Comparison of ENCODE assay signal across 8 cellular contexts in the genomic region with DNA sequence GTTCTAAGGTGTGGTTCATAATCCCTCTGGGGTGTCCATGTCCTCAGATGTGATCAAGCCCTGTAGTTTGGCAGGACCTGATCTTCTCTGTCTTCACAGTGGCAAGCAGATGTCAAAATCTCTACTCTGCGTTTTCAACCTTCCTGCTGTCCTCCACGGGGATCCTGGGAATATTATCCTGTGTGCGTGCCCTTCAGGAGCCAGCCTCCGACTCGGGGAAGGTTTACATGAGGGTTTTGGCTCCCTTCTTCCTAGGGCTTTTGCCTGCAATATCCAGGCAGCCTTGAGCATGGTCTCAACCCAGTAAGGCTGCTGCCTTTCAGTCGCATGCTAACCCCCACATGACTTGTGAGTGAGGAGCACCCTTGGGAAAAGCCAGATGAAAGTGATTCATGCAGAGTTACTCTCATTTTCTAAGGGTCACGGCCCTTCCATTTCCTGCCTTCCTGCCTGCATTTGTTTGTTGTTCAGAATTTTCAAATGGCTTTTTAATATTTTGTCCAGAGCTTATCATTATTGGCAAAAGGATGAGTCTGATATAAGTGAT.
DNase-seq lines count a peak whose midpoint lies in the region; ATAC-seq and TF ChIP-seq lines count a peak whose summit lies in the region.

No MANE protein-coding gene starts in this region.

- peak overlapping the region; percentile 30 for H3K4me3 Mint-ChIP-seq in memory B cell

- peak overlapping the region; percentile 82 for H3K27ac Mint-ChIP-seq in memory B cell

- no peaks in the 10 kb centered on the region for H3K27me3 Mint-ChIP-seq in memory B cell

- WGBS in body of pancreas, 2 donors = 73 to 90% methylated on average over 7 of the region's 7 CpGs

- H3K9me3 ChIP-seq in Karpas-422 (ENCODE audit: low read length) = no peaks in the 10 kb centered on the region
- H3K9me3 ChIP-seq in body of pancreas = no peaks in the 10 kb centered on the region

- H4K20me1 ChIP-seq in Karpas-422 (ENCODE audit: insufficient read depth, low read depth, low read length) = no peaks in the 10 kb centered on the region

- H3K9me3 Mint-ChIP-seq in memory B cell = no peaks in the 10 kb centered on the region

- intact Hi-C loops in body of pancreas (cut with DNase I) = no loop called here

- no peak for TF ChIP-seq CTCF in body of pancreas (IDR thresholded peaks at IDR 0.05)

- H3K9ac ChIP-seq in Karpas-422 (ENCODE audit: low read length) = peak overlapping the region; percentile 66

- H3K9me2 ChIP-seq in Karpas-422 (replicated peaks; ENCODE audit: insufficient read depth, low read length) = no peaks in the 10 kb centered on the region

- H3K27me3 ChIP-seq in Karpas-422 (ENCODE audit: low read length) (no peaks in the 10 kb centered on the region), body of pancreas (no peaks in the 10 kb centered on the region)

- H3K4me1 ChIP-seq in Karpas-422 (ENCODE audit: low read length) (peaks cover 39% of the 10 kb centered on the region), body of pancreas (no peaks in the 10 kb centered on the region)

- no peak for TF ChIP-seq POLR2A in body of pancreas (IDR thresholded peaks at IDR 0.05)

- H3K4me3 ChIP-seq in Karpas-422 (ENCODE audit: low read length) (peak overlapping the region; percentile 44), body of pancreas (no peak overlapping the region)

- no peak overlapping the region for H2AFZ ChIP-seq in Karpas-422 (ENCODE audit: low read length)

- DNase-seq in EL (peak; percentile 93), Karpas-422 (peak; percentile 91), body of pancreas (peak in 1 of 4 donors; percentile 39), memory B cell (ENCODE audit: low spot score in 2 of 2) (no peak), UCSD-AML1 (lab: John Stamatoyannopoulos, UW; ENCODE audit: unreplicated experiment) (no peak), Ammon's horn (ENCODE audit: low spot score) (no peak), germinal center (ENCODE audit: low spot score) (no peak)

- H3K27ac ChIP-seq in Karpas-422 (ENCODE audit: low read length) (peak overlapping the region; percentile 94), body of pancreas (no peak overlapping the region)

- peaks cover 45% of the 10 kb centered on the region for H3K79me2 ChIP-seq in Karpas-422 (ENCODE audit: low read length)

- H3K4me2 ChIP-seq in Karpas-422 (ENCODE audit: low read depth, low read length, poor library complexity, severe bottlenecking) = peak overlapping the region; percentile 68

- ATAC-seq in body of pancreas = peak; percentile 50
- no peak for ATAC-seq in memory B cell (ENCODE audit: low read depth)
- no peak for ATAC-seq in HG03342 (IDR thresholded peaks at IDR 0.05; ENCODE audit: unreplicated experiment)

- H3K36me3 Mint-ChIP-seq in memory B cell = peaks cover 14% of the 10 kb centered on the region

- H3K36me3 ChIP-seq in Karpas-422 (ENCODE audit: insufficient read depth, low read length) (no peaks in the 10 kb centered on the region), body of pancreas (replicated peaks in 1 of 2; ENCODE audit: insufficient read depth in 1 of 2, low read depth in 2 of 2) (no peaks in the 10 kb centered on the region)

- H3K4me1 Mint-ChIP-seq in memory B cell = peaks cover 20% of the 10 kb centered on the region

Comparison
In these comparisons a context has a peak if more than half of its experiments do, and no peak if none do; other contexts are left out.
1. DNase-seq: peak in EL (single experiment) and Karpas-422 (single experiment); none in memory B cell (0 of 2), UCSD-AML1 (single experiment), Ammon's horn (single experiment) and germinal center (single experiment).